Comparison of ENCODE assay signal across 1 cellular context in the genomic region with DNA sequence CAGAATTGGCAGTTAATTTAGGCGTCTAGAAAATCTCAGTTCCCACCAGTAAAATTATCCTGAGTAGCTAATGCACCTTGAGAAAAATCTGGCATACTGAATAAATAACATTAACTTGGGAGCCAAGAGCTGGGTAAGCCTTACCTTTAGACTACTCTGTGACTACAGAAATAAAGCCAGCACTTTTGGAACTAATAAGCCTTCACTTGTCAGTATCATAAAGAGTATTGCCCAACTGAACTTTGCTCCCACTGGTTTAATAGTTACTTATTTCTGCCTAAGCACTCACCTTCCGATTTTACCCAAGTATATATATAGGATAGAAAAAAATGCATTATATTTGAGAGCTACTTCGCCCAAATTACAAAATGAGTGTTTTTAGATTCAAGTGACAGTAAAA.
TF ChIP-seq lines count a peak whose summit lies in the region.

No MANE protein-coding gene starts in this region.

TF ChIP-seq in IMR-90, 13 proteins besides CTCF, POLR2A, EP300 and RAD21 (continued from another document):
- TF ChIP-seq, protein P1, sequence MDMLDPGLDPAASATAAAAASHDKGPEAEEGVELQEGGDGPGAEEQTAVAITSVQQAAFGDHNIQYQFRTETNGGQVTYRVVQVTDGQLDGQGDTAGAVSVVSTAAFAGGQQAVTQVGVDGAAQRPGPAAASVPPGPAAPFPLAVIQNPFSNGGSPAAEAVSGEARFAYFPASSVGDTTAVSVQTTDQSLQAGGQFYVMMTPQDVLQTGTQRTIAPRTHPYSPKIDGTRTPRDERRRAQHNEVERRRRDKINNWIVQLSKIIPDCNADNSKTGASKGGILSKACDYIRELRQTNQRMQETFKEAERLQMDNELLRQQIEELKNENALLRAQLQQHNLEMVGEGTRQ (IDR thresholded peaks at IDR 0.05; ENCODE audit: low read depth, low read length) = no peak
- no peak for TF ChIP-seq SMC3 (IDR thresholded peaks at IDR 0.05; ENCODE audit: low read depth, low read length)
- no peak for TF ChIP-seq BHLHE40 (IDR thresholded peaks at IDR 0.05; ENCODE audit: low read depth, low read length)
- no peak for TF ChIP-seq RCOR1 (IDR thresholded peaks at IDR 0.05; ENCODE audit: insufficient replicate concordance, low read length)
- no peak for TF ChIP-seq MXI1 (IDR thresholded peaks at IDR 0.05; ENCODE audit: borderline replicate concordance, low read depth, low read length)
- no peak for TF ChIP-seq CHD1 (IDR thresholded peaks at IDR 0.05; ENCODE audit: low read depth, low read length)
- no peak for TF ChIP-seq MAFK (IDR thresholded peaks at IDR 0.05; ENCODE audit: low read depth, low read length)
- TF ChIP-seq NFE2L2 (IDR thresholded peaks at IDR 0.05; ENCODE audit: low read depth, low read length) = no peak
